Comparison of ENCODE assay signal across 24 cellular contexts in the genomic region with DNA sequence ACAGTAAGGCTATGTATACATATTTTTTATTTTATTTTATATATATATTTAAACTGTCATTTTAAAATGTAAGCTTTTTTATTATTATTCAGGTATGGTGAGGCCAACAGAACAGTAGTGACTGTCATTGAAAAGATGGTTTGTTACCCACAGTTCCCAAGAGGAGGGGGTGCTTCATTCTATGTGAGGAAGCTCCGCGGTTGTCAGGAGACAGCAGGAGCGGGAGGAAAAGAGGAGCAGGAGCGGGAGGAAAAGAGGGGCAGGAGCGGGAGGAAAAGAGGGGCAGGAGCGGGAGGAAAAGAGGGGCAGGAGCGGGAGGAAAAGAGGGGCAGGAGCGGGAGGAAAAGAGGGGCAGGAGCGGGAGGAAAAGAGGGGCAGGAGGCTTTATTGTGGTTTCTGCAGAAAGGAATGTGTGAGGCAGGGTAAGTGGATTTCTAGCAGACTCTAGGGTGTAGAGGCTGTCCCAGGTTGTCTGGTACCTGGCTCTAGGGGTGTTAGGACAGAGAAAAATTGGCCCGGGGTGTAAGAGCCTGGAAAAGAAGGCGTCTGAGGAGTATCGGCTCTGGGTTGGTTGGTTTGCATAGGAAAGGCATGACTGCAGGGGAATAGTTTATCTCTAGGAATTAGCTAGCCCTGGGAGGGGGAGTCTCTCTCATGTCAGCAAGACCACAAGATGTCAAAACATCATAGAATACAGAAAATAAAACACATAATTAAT.
"Had no signal": no experiment of that assay in that cellular context is flagged by ENCODE, and none has a peak within 500 bp of the region (broad histone marks: within the 10 kb centered on the region; RNA-seq: fewer than 3 reads in every experiment).

No MANE protein-coding gene starts in this region.

- H3K4me1 Mint-ChIP-seq: IgD-negative memory B cell had no signal

- H3K27ac Mint-ChIP-seq: IgD-negative memory B cell had no signal

- H3K4me3 ChIP-seq: K562, SJSA1, SK-N-MC had no signal

- H3K4me2 ChIP-seq: KMS-11 had no signal

- H3K4me1 ChIP-seq: SJSA1 had no signal

- H3K9ac ChIP-seq: KMS-11 had no signal

- H3K27me3 ChIP-seq: SJSA1 had no signal

- H3K36me3 ChIP-seq: SJSA1 had no signal

- H3K4me3 Mint-ChIP-seq: IgD-negative memory B cell had no signal

- ATAC-seq: K562 had no signal

- H3K36me3 Mint-ChIP-seq: IgD-negative memory B cell had no signal

- H3K27ac ChIP-seq: KMS-11, SJSA1, SK-N-MC had no signal

- DNase-seq: Kasumi-1, MM.1S, NCI-H1048, NCI-H1105, NCI-H1417, NCI-H1436 treated with DMSO at 0.1 percent for 48 hours, NCI-H1694, NCI-H187 treated with DMSO at 0.1 percent for 48 hours, NCI-H2029 treated with DMSO at 0.1 percent for 48 hours, NCI-H2171, NCI-H226, NCI-H446, NCI-H510A, NCI-H524 treated with DMSO at 0.1 percent for 48 hours, NCI-H69, NCI-H774, Right ventricle myocardium superior, RPMI8226, SIG-M5 had no signal

- H3K9me3 ChIP-seq: SJSA1 had no signal
